ENCODE assay signal across 1 cellular context in genomic region chr2:152718047-152718908, GRCh38.
A peak's percentile ranks its signal among the peaks of the same experiment; 100 is the strongest.
TF ChIP-seq lines count a peak whose summit lies in the region.

TSS of gene ARL6IP6 (plus strand) at chr2:152718620. CDS start at chr2:152718625, 5 bp downstream.

TF ChIP-seq in K562, 482 proteins besides CTCF, POLR2A, EP300 and RAD21 (continued from another document):
- TF ChIP-seq CREB3L1 (IDR thresholded peaks at IDR 0.05; ENCODE audit: borderline replicate concordance, low read depth) (peak; percentile 41; the same call in 1 of the 2 replicates), RFX7 (CRISPR knock-in tag; IDR thresholded peaks at IDR 0.05) (0 out of 2 replicates have a peak, but pooled peaks have one; percentile 52), ZNF644 (tag; IDR thresholded peaks at IDR 0.05; ENCODE audit: low read depth) (no peak), RBM14 (IDR thresholded peaks at IDR 0.05; ENCODE audit: borderline replicate concordance, insufficient read depth, low read depth, low read length) (no peak; the same call in 1 of the 2 replicates), FOS (IDR thresholded peaks at IDR 0.05; ENCODE audit: extremely low read depth, insufficient read length) (no peak), GABPB1 (CRISPR knock-in tag; IDR thresholded peaks at IDR 0.05) (peak; percentile 65), GATAD2B (IDR thresholded peaks at IDR 0.05; ENCODE audit: borderline replicate concordance) (no peak), HNRNPK (IDR thresholded peaks at IDR 0.05; ENCODE audit: low read depth, low read length, poor library complexity, severe bottlenecking) (no peak), TCFL5 (CRISPR knock-in tag; conservative IDR thresholded peaks at IDR 0.05) (no peak), ARID3B (CRISPR knock-in tag; IDR thresholded peaks at IDR 0.05; ENCODE audit: borderline replicate concordance) (no peak), GATA2 (CRISPR knock-in tag; IDR thresholded peaks at IDR 0.05) (no peak), GTF2E2 (tag; IDR thresholded peaks at IDR 0.05) (no peak; the same call in 1 of the 2 replicates), ZNF668 (CRISPR knock-in tag; IDR thresholded peaks at IDR 0.05) (no peak), KDM5B (IDR thresholded peaks at IDR 0.05; ENCODE audit: insufficient replicate concordance, low read depth, low read length) (peak; percentile 96), GTF2B (IDR thresholded peaks at IDR 0.05; ENCODE audit: extremely low read depth, insufficient read length) (no peak), DDX20 (tag; IDR thresholded peaks at IDR 0.05; ENCODE audit: low read depth) (no peak), HOMEZ (CRISPR knock-in tag; IDR thresholded peaks at IDR 0.05) (no peak), SP2 (IDR thresholded peaks at IDR 0.05; ENCODE audit: extremely low read depth, low read depth, low read length, poor library complexity, severe bottlenecking) (no peak), POLR2AphosphoS2 (IDR thresholded peaks at IDR 0.05; ENCODE audit: low read length) (peak; percentile 45; the same call in 1 of the 2 replicates), HDGF (IDR thresholded peaks at IDR 0.05) (no peak), ZNF121 (CRISPR knock-in tag; conservative IDR thresholded peaks at IDR 0.05) (no peak), NKRF (IDR thresholded peaks at IDR 0.05; ENCODE audit: borderline replicate concordance) (peak; percentile 90; the same call in 1 of the 2 replicates), PYGO2 (tag; IDR thresholded peaks at IDR 0.05) (no peak), ZC3H11A (IDR thresholded peaks at IDR 0.05; ENCODE audit: low read depth, low read length) (no peak; the same call in 1 of the 2 replicates), ZNF766 (CRISPR knock-in tag; conservative IDR thresholded peaks at IDR 0.05) (peak; percentile 81), CCNT2 (IDR thresholded peaks at IDR 0.05; ENCODE audit: borderline replicate concordance, extremely low read depth, insufficient read length, low read depth, low read length) (peak; percentile 78), GMEB1 (CRISPR knock-in tag; IDR thresholded peaks at IDR 0.05) (peak; percentile 63; the same call in 1 of the 2 replicates), MAFF (IDR thresholded peaks at IDR 0.05; ENCODE audit: low read length) (no peak; the same call in 1 of the 2 replicates), ZNF780A (CRISPR knock-in tag; IDR thresholded peaks at IDR 0.05) (no peak), BRD4 (IDR thresholded peaks at IDR 0.05) (0 out of 2 replicates have a peak, but pooled peaks have one; percentile 56), DIDO1 (tag; IDR thresholded peaks at IDR 0.05; ENCODE audit: low read depth) (no peak), SMAD2 (IDR thresholded peaks at IDR 0.05; ENCODE audit: low read depth, low read length) (no peak), KLF10 (CRISPR knock-in tag; IDR thresholded peaks at IDR 0.05) (no peak), PTBP1 (IDR thresholded peaks at IDR 0.05; ENCODE audit: low read depth, low read length) (peak; percentile 24; the same call in 1 of the 2 replicates), E2F8 (IDR thresholded peaks at IDR 0.05; ENCODE audit: low read depth, partially characterized antibody) (peak; percentile 82), ERF (CRISPR knock-in tag; IDR thresholded peaks at IDR 0.05) (peak; percentile 71), RBM39 (optimal IDR thresholded peaks at IDR 0.05; ENCODE audit: low read depth, low read length) (no peak), MTA3 (IDR thresholded peaks at IDR 0.05; ENCODE audit: borderline replicate concordance) (peak; percentile 40), GATAD2A (IDR thresholded peaks at IDR 0.05) (peak; percentile 69), YBX1 (IDR thresholded peaks at IDR 0.05) (no peak), ILK (tag; IDR thresholded peaks at IDR 0.05; ENCODE audit: borderline replicate concordance, low read depth) (no peak), ZNF12 (CRISPR knock-in tag; IDR thresholded peaks at IDR 0.05) (peak; percentile 82), FOXP1 (CRISPR knock-in tag; IDR thresholded peaks at IDR 0.05) (no peak; the same call in 1 of the 2 replicates), ETV6 (IDR thresholded peaks at IDR 0.05; ENCODE audit: borderline replicate concordance in 1 of 2, low read depth in 2 of 2, low read length in 1 of 2) (no peak), ETV6 (CRISPR knock-in tag; IDR thresholded peaks at IDR 0.05; ENCODE audit: borderline replicate concordance) (0 out of 2 replicates have a peak, but pooled peaks have one; percentile 42), SRSF7 (optimal IDR thresholded peaks at IDR 0.05; ENCODE audit: low read depth, low read length) (no peak), MEF2A (IDR thresholded peaks at IDR 0.05; ENCODE audit: control insufficient read depth, low read depth, low read length) (no peak), PHB (CRISPR knock-in tag; IDR thresholded peaks at IDR 0.05) (no peak), CLOCK (CRISPR knock-in tag; IDR thresholded peaks at IDR 0.05; ENCODE audit: borderline replicate concordance) (no peak), SIN3B (IDR thresholded peaks at IDR 0.05; ENCODE audit: low read depth) (no peak; the same call in 1 of the 2 replicates), RBM15 (IDR thresholded peaks at IDR 0.05; ENCODE audit: insufficient read depth, low read length) (no peak)
